Comparison of ENCODE assay signal across 9 cellular contexts in genomic region chr12:119938049-119938667, GRCh38. TPM values are rescaled to one million over a fixed set of nuclear protein-coding genes. Genes with fewer than 3 reads are reported as not detected.
DNase-seq lines count a peak whose midpoint lies in the region; ATAC-seq, FAIRE-seq and TF ChIP-seq lines count a peak whose summit lies in the region.
"Had no signal": no experiment of that assay in that cellular context is flagged by ENCODE, and none has a peak within 500 bp of the region (broad histone marks: within the 10 kb centered on the region; RNA-seq: fewer than 3 reads in every experiment).

No MANE protein-coding gene starts in this region.

- no peaks in the 10 kb centered on the region for H3K36me3 ChIP-seq in tibial artery

- no peaks in the 10 kb centered on the region for H3K4me1 Mint-ChIP-seq in osteocyte (ENCODE audit: unreplicated experiment)
- H3K4me1 Mint-ChIP-seq: activated naive CD4-positive, alpha-beta T cell treated with anti-CD3 and anti-CD28 coated beads, Interleukin-2, amount 50 U/mL, for 24 hours had no signal

- H3K27me3 ChIP-seq in tibial artery, result peaks cover 0 to 8% of the 10 kb centered on the region in 2 donors

- DNase-seq in COLO829 (ENCODE audit: low spot score), result peak; percentile 82
- DNase-seq in HS-27A (ENCODE audit: low read depth), result peak; percentile 22
- DNase-seq in RCC 7860 (ENCODE audit: low spot score), result no peak
- DNase-seq in activated T-helper 1 cell treated with Interleukin-2 at 50 U/mL for 16 hours (ENCODE audit: low read depth), result peak; percentile 40
- peak; percentile 22 for DNase-seq in fibroblast of the conjunctiva (ENCODE audit: low read depth)
- DNase-seq in osteocyte (ENCODE audit: extremely low spot score, unreplicated experiment), result no peak
- peak in 1 of 2 donors; percentile 37 for DNase-seq in tibial artery

- intact Hi-C loops in tibial artery (cut with DNase I; ENCODE audit: low total_unique reads), result no loop called here

- peaks cover 7% of the 10 kb centered on the region for H3K27me3 Mint-ChIP-seq in osteocyte (ENCODE audit: unreplicated experiment)
- H3K27me3 Mint-ChIP-seq: activated naive CD4-positive, alpha-beta T cell treated with anti-CD3 and anti-CD28 coated beads, Interleukin-2, amount 50 U/mL, for 24 hours had no signal

- H3K27ac Mint-ChIP-seq in osteocyte (ENCODE audit: unreplicated experiment), result no peak overlapping the region
- H3K27ac Mint-ChIP-seq: activated naive CD4-positive, alpha-beta T cell treated with anti-CD3 and anti-CD28 coated beads, Interleukin-2, amount 50 U/mL, for 24 hours had no signal

- no peak overlapping the region for H3K27ac ChIP-seq in tibial artery

- H3K4me3 ChIP-seq in tibial artery, result no peak overlapping the region

- H3K36me3 Mint-ChIP-seq in osteocyte (ENCODE audit: unreplicated experiment), result no peaks in the 10 kb centered on the region
- H3K36me3 Mint-ChIP-seq: activated naive CD4-positive, alpha-beta T cell treated with anti-CD3 and anti-CD28 coated beads, Interleukin-2, amount 50 U/mL, for 24 hours had no signal

- no peaks in the 10 kb centered on the region for H3K9me3 Mint-ChIP-seq in osteocyte (ENCODE audit: unreplicated experiment)
- H3K9me3 Mint-ChIP-seq: activated naive CD4-positive, alpha-beta T cell treated with anti-CD3 and anti-CD28 coated beads, Interleukin-2, amount 50 U/mL, for 24 hours had no signal

- no peaks in the 10 kb centered on the region for H3K9me3 ChIP-seq in tibial artery

- peak; percentile 85 for TF ChIP-seq CTCF in osteocyte (IDR thresholded peaks at IDR 0.05)
- TF ChIP-seq CTCF in tibial artery (IDR thresholded peaks at IDR 0.05), result peak; percentile 61 to 77

- ATAC-seq in HG02571 (IDR thresholded peaks at IDR 0.05; ENCODE audit: unreplicated experiment), result no peak

- FAIRE-seq in RCC 7860 (lab: Jason Lieb, UNC), result peak; percentile 30

- no peak overlapping the region for H3K4me3 Mint-ChIP-seq in osteocyte (ENCODE audit: unreplicated experiment)
- H3K4me3 Mint-ChIP-seq: activated naive CD4-positive, alpha-beta T cell treated with anti-CD3 and anti-CD28 coated beads, Interleukin-2, amount 50 U/mL, for 24 hours had no signal

- no peaks in the 10 kb centered on the region for H3K4me1 ChIP-seq in tibial artery

RNA-seq across cellular contexts. Expression of gene BICDL1, which starts 50.9 kb away (rescaled TPM):
- not detected in 2 replicates for total RNA-seq in osteocyte

Comparison
In these comparisons a context has a peak if more than half of its experiments do, and no peak if none do; other contexts are left out.
1. DNase-seq: peak in COLO829 (single experiment), HS-27A (single experiment), activated T-helper 1 cell treated with Interleukin-2 at 50 U/mL for 16 hours (single experiment) and fibroblast of the conjunctiva (single experiment); none in RCC 7860 (single experiment) and osteocyte (single experiment).